Comparison of ENCODE assay signal across 8 cellular contexts in genomic region chr10:26755443-26755903, GRCh38. TPM values are rescaled to one million over a fixed set of nuclear protein-coding genes. Genes with fewer than 3 reads are reported as not detected.
DNase-seq lines count a peak whose midpoint lies in the region; ATAC-seq and TF ChIP-seq lines count a peak whose summit lies in the region.

No MANE protein-coding gene starts in this region.

- H3K36me3 ChIP-seq in trophoblast cell (ENCODE audit: control insufficient read depth in 1 of 2, insufficient read depth in 2 of 2, low read length in 2 of 2) (peaks cover 2 to 5% of the 10 kb centered on the region in 2 experiments), vagina (peaks cover 0 to 7% of the 10 kb centered on the region in 2 donors)

- H3K4me1 ChIP-seq in trophoblast cell (ENCODE audit: control insufficient read depth in 1 of 2, insufficient read depth in 2 of 2, low read length in 2 of 2) (no peaks in the 10 kb centered on the region), vagina (no peaks in the 10 kb centered on the region)

- no peak overlapping the region for H3K4me2 ChIP-seq in trophoblast cell (ENCODE audit: low read length)

- DNase-seq in Daoy (ENCODE audit: low read depth): peak; percentile 35
- DNase-seq in activated naive CD8-positive, alpha-beta T cell treated with anti-CD3 and anti-CD28 coated beads, Interleukin-2, amount 50 U/mL, for 24 hours: no peak
- DNase-seq in trophoblast cell: no peak
- DNase-seq in DMS79 treated with DMSO at 0.1 percent for 48 hours (lab: John Stamatoyannopoulos, UW): no peak
- no peak for DNase-seq in vagina (ENCODE audit: extremely low spot score in 2 of 2)
- DNase-seq in stimulated activated naive CD8-positive, alpha-beta T cell treated with anti-CD3 and anti-CD28 coated beads, Interleukin-15, Interleukin-2, amounts not matched to agents 100 U/mL and 50 U/mL, for 24 hours: no peak

- WGBS in trophoblast cell (ENCODE audit: extremely low coverage, insufficient coverage, insufficient read length): no CpG with 5 or more reads among the region's 4 CpGs

- no peak overlapping the region for H4K91ac ChIP-seq in trophoblast cell (ENCODE audit: low read depth, low read length)

- peaks cover 5% of the 10 kb centered on the region for H3K4me1 Mint-ChIP-seq in activated naive CD8-positive, alpha-beta T cell treated with anti-CD3 and anti-CD28 coated beads, Interleukin-2, amount 50 U/mL, for 24 hours

- H4K8ac ChIP-seq in trophoblast cell (ENCODE audit: low read depth, low read length): no peak overlapping the region

- no peak overlapping the region for H2BK120ac ChIP-seq in trophoblast cell (ENCODE audit: insufficient read depth, low read length, poor library complexity)

- intact Hi-C loops in vagina (cut with DNase I): no loop called here

- no peaks in the 10 kb centered on the region for H3K27me3 Mint-ChIP-seq in activated naive CD8-positive, alpha-beta T cell treated with anti-CD3 and anti-CD28 coated beads, Interleukin-2, amount 50 U/mL, for 24 hours

- H3K9me3 ChIP-seq in trophoblast cell (ENCODE audit: insufficient read depth, low read depth, low read length): no peaks in the 10 kb centered on the region
- no peaks in the 10 kb centered on the region for H3K9me3 ChIP-seq in vagina

- H3K27me3 ChIP-seq in trophoblast cell (ENCODE audit: insufficient read depth, low read length) (no peaks in the 10 kb centered on the region), vagina (no peaks in the 10 kb centered on the region)

- no peak overlapping the region for H3K18ac ChIP-seq in trophoblast cell (ENCODE audit: low read length)

- H3K27ac Mint-ChIP-seq in activated naive CD8-positive, alpha-beta T cell treated with anti-CD3 and anti-CD28 coated beads, Interleukin-2, amount 50 U/mL, for 24 hours: peak overlapping the region; percentile 74

- no peak overlapping the region for H2BK5ac ChIP-seq in trophoblast cell (ENCODE audit: low read depth, low read length, poor library complexity)

- no peaks in the 10 kb centered on the region for H3K9me3 Mint-ChIP-seq in activated naive CD8-positive, alpha-beta T cell treated with anti-CD3 and anti-CD28 coated beads, Interleukin-2, amount 50 U/mL, for 24 hours

- no peak overlapping the region for H3K4me3 Mint-ChIP-seq in activated naive CD8-positive, alpha-beta T cell treated with anti-CD3 and anti-CD28 coated beads, Interleukin-2, amount 50 U/mL, for 24 hours

- H3K9ac ChIP-seq in trophoblast cell (ENCODE audit: low read length): no peak overlapping the region

- TF ChIP-seq POLR2A in vagina (IDR thresholded peaks at IDR 0.05): no peak

- H3K27ac ChIP-seq in trophoblast cell (ENCODE audit: low read depth, low read length): no peak overlapping the region
- H3K27ac ChIP-seq in vagina: no peak overlapping the region

- no peak overlapping the region for H3K4ac ChIP-seq in trophoblast cell (ENCODE audit: low read depth, low read length)

- no peaks in the 10 kb centered on the region for H3K79me2 ChIP-seq in trophoblast cell (ENCODE audit: control insufficient read depth, insufficient read depth, low read length, poor library complexity)

- no peak overlapping the region for H2AFZ ChIP-seq in trophoblast cell (ENCODE audit: insufficient read depth, low read length, poor library complexity)

- no peak overlapping the region for H2BK12ac ChIP-seq in trophoblast cell (ENCODE audit: low read length)

- ATAC-seq in GM21515 (IDR thresholded peaks at IDR 0.05; ENCODE audit: unreplicated experiment): peak; percentile 92
- peak; percentile 83 for ATAC-seq in HG03565 (IDR thresholded peaks at IDR 0.05; ENCODE audit: unreplicated experiment)
- no peak for ATAC-seq in activated naive CD8-positive, alpha-beta T cell treated with anti-CD3 and anti-CD28 coated beads, Interleukin-2, amount 50 U/mL, for 24 hours
- no peak for ATAC-seq in stimulated activated naive CD8-positive, alpha-beta T cell treated with anti-CD3 and anti-CD28 coated beads, Interleukin-15, Interleukin-2, amounts not matched to agents 100 U/mL and 50 U/mL, for 24 hours

- TF ChIP-seq CTCF in vagina (IDR thresholded peaks at IDR 0.05): no peak

- H3K4me3 ChIP-seq in trophoblast cell (ENCODE audit: low read depth, low read length): no peak overlapping the region
- H3K4me3 ChIP-seq in vagina: no peak overlapping the region

- H3K14ac ChIP-seq in trophoblast cell (ENCODE audit: low read length): no peak overlapping the region

- no peak overlapping the region for H2AK5ac ChIP-seq in trophoblast cell (ENCODE audit: low read length)

- H4K12ac ChIP-seq in trophoblast cell (ENCODE audit: low read depth, low read length): peak overlapping the region; percentile 70

- H3K23ac ChIP-seq in trophoblast cell (ENCODE audit: low read length): no peak overlapping the region

- peaks cover 2% of the 10 kb centered on the region for H3K79me1 ChIP-seq in trophoblast cell (ENCODE audit: low read length)

- peaks cover 13% of the 10 kb centered on the region for H3K36me3 Mint-ChIP-seq in activated naive CD8-positive, alpha-beta T cell treated with anti-CD3 and anti-CD28 coated beads, Interleukin-2, amount 50 U/mL, for 24 hours (ENCODE audit: low read depth)

RNA-seq across cellular contexts. Expression of gene PDSS1, which starts 58.0 kb away (rescaled TPM):
- 31.8 and 35.5 TPM in 2 replicates for total RNA-seq in Daoy (2014; rRNA removed; shearing (Covaris generic))
- polyA plus RNA-seq in trophoblast cell (2013): 6.1 and 6.2 TPM in 2 replicates
- total RNA-seq in vagina: 18.4 TPM

Comparison
In these comparisons a context has a peak if more than half of its experiments do, and no peak if none do; other contexts are left out.
1. ATAC-seq: peak in GM21515 (single experiment) and HG03565 (single experiment); none in activated naive CD8-positive, alpha-beta T cell treated with anti-CD3 and anti-CD28 coated beads, Interleukin-2, amount 50 U/mL, for 24 hours (single experiment) and stimulated activated naive CD8-positive, alpha-beta T cell treated with anti-CD3 and anti-CD28 coated beads, Interleukin-15, Interleukin-2, amounts not matched to agents 100 U/mL and 50 U/mL, for 24 hours (single experiment).